Comparison of ENCODE assay signal across 18 cellular contexts in the genomic region with DNA sequence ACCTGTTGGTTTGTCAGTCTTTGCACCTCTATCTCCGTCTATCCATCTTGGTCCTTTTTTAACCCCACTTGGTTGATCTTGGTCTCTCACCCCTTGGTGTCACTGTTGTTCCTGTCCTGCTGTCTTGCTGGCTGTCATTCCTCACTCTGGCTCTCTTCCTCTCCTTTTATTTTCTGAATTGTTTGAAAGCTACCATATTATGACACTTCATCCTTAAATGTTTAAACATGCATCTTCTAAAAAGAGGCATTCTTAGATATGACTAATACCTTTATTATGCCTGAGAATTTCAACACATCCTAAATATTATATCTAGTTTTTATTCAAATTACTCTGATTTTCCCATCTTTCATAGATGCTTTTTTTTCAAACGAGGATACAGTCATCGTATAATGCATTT. TPM values are rescaled to one million over a fixed set of nuclear protein-coding genes. Genes with fewer than 3 reads are reported as not detected.
A peak's percentile ranks its signal among the peaks of the same experiment; 100 is the strongest.
DNase-seq lines count a peak whose midpoint lies in the region; ATAC-seq and TF ChIP-seq lines count a peak whose summit lies in the region.
"Had no signal": no experiment of that assay in that cellular context is flagged by ENCODE, and none has a peak within 500 bp of the region (broad histone marks: within the 10 kb centered on the region; RNA-seq: fewer than 3 reads in every experiment).

No MANE protein-coding gene starts in this region.

- H4K5ac ChIP-seq in H9 (ENCODE audit: insufficient read length, low read depth, low read length): no peak overlapping the region

- H3K23me2 ChIP-seq in H9 (ENCODE audit: insufficient read length, low read depth, low read length, poor library complexity, severe bottlenecking): no peaks in the 10 kb centered on the region

- peak; percentile 16; the same call in 1 of the 3 replicates for TF ChIP-seq CTCF in H9 (conservative IDR thresholded peaks at IDR 0.05)
- TF ChIP-seq CTCF in WERI-Rb-1 (IDR thresholded peaks at IDR 0.05; ENCODE audit: low read depth, low read length): peak; percentile 20; the same call in 1 of the 2 replicates
- no peak for TF ChIP-seq CTCF in fibroblast of the aortic adventitia (IDR thresholded peaks at IDR 0.05; ENCODE audit: insufficient read depth, low read length)
- TF ChIP-seq CTCF in thyroid gland (IDR thresholded peaks at IDR 0.05): no peak
- no peak for TF ChIP-seq CTCF in left lung (IDR thresholded peaks at IDR 0.05)

- H3K4me1 ChIP-seq in ACC112 (ENCODE audit: control insufficient read depth, insufficient read depth, low read length, unreplicated experiment) (peaks cover 57% of the 10 kb centered on the region), H9 (ENCODE audit: insufficient read depth, low read length) (no peaks in the 10 kb centered on the region), thyroid gland (peaks cover 4 to 19% of the 10 kb centered on the region in 2 donors), left lung (peaks cover 0 to 59% of the 10 kb centered on the region in 2 donors)

- H3K36me3 Mint-ChIP-seq in H9 (ENCODE audit: insufficient read depth in 1 of 3, low read depth in 3 of 3): peaks cover 3 to 9% (median 6%) of the 10 kb centered on the region in 3 experiments; a peak in 5 of 7 replicates

- no peaks in the 10 kb centered on the region for H3K9me3 Mint-ChIP-seq in H9

- no peak overlapping the region for H3K9ac ChIP-seq in H9 (ENCODE audit: extremely low read depth, insufficient read length, low read length)

- ATAC-seq in GM21515 (IDR thresholded peaks at IDR 0.05; ENCODE audit: unreplicated experiment): no peak
- ATAC-seq in left lung: no peak

- no peak overlapping the region for H3K23ac ChIP-seq in H9 (ENCODE audit: insufficient read length, low read depth, low read length)

- H4K20me1 ChIP-seq in H9 (ENCODE audit: control insufficient read depth, insufficient read depth, insufficient read length): no peaks in the 10 kb centered on the region

- H3K4me1 Mint-ChIP-seq in H9: no peaks in the 10 kb centered on the region

- no peak overlapping the region for H3K4me3 Mint-ChIP-seq in H9
- H3K4me3 Mint-ChIP-seq: B cell had no signal

- no peak overlapping the region for H3K14ac ChIP-seq in H9 (ENCODE audit: insufficient read depth, low read length)

- no CpG with 5 or more reads among the region's 3 CpGs for WGBS in H9 (ENCODE audit: extremely low coverage, insufficient read length, low lambda C conversion rate)
- 92 to 97% methylated on average over 3 of the region's 3 CpGs for WGBS in thyroid gland, 2 donors

- H2AK5ac ChIP-seq in H9 (ENCODE audit: insufficient read length, low read length): no peak overlapping the region

- H3K9me3 ChIP-seq in H9 (ENCODE audit: control insufficient read depth, low read depth, low read length): no peaks in the 10 kb centered on the region
- H3K9me3 ChIP-seq in WERI-Rb-1 (ENCODE audit: severe bottlenecking): no peaks in the 10 kb centered on the region
- no peaks in the 10 kb centered on the region for H3K9me3 ChIP-seq in thyroid gland
- no peaks in the 10 kb centered on the region for H3K9me3 ChIP-seq in left lung
- H3K9me3 ChIP-seq: HAP-1 had no signal

- no peak for TF ChIP-seq POLR2A in thyroid gland (IDR thresholded peaks at IDR 0.05)

- no peak overlapping the region for H2AFZ ChIP-seq in ACC112 (ENCODE audit: low read length, unreplicated experiment)
- H2AFZ ChIP-seq in H9 (ENCODE audit: low read length): no peak overlapping the region

- no peak overlapping the region for H4K8ac ChIP-seq in H9 (replicated peaks; ENCODE audit: insufficient read length, low read depth, low read length)

- no peaks in the 10 kb centered on the region for H3K27me3 Mint-ChIP-seq in H9 (ENCODE audit: low read depth)
- H3K27me3 Mint-ChIP-seq: B cell had no signal

- no peak overlapping the region for H2BK12ac ChIP-seq in H9 (ENCODE audit: insufficient read length, low read depth, low read length)

- H3K27ac ChIP-seq in ACC112 (ENCODE audit: low read depth, low read length) (peak overlapping the region; percentile 90), H9 (ENCODE audit: insufficient read length, low read depth, low read length) (no peak overlapping the region), WERI-Rb-1 (no peak overlapping the region), thyroid gland (no peak overlapping the region), left lung (no peak overlapping the region)

- no peak overlapping the region for H3K4me3 ChIP-seq in ACC112 (ENCODE audit: low read depth, low read length)
- no peak overlapping the region for H3K4me3 ChIP-seq in WERI-Rb-1 (ENCODE audit: low read depth, low read length)
- H3K4me3 ChIP-seq in fibroblast of the aortic adventitia (ENCODE audit: low read depth, low read length): no peak overlapping the region
- H3K4me3 ChIP-seq in thyroid gland (replicated peaks in 1 of 3): no peak overlapping the region
- no peak overlapping the region for H3K4me3 ChIP-seq in left lung
- H3K4me3 ChIP-seq: HAP-1, lung had no signal

- no peak overlapping the region for H2BK20ac ChIP-seq in H9 (ENCODE audit: low read depth, low read length, poor library complexity, severe bottlenecking)

- H2BK120ac ChIP-seq in H9 (ENCODE audit: low read depth, low read length, poor library complexity, severe bottlenecking): no peak overlapping the region

- no peak overlapping the region for H3T11ph ChIP-seq in H9 (ENCODE audit: low read length)

- no peak overlapping the region; a peak in 1 of 7 replicates for H3K27ac Mint-ChIP-seq in H9
- H3K27ac Mint-ChIP-seq: B cell had no signal

- intact Hi-C loops in thyroid gland (cut with DNase I) (no loop called here), left lung (cut with DNase I) (no loop called here)

- H3K4me2 ChIP-seq in H9 (ENCODE audit: insufficient read depth, insufficient read length, low read length): no peak overlapping the region

- H2BK5ac ChIP-seq in H9 (ENCODE audit: insufficient read length, low read length): no peak overlapping the region

- H3K36me3 ChIP-seq in ACC112 (ENCODE audit: insufficient read depth, low read length): peaks cover 3% of the 10 kb centered on the region; the same call in 1 of the 2 replicates
- peaks cover 69% of the 10 kb centered on the region for H3K36me3 ChIP-seq in WERI-Rb-1
- no peaks in the 10 kb centered on the region for H3K36me3 ChIP-seq in thyroid gland
- H3K36me3 ChIP-seq in left lung: peaks cover 0 to 37% of the 10 kb centered on the region in 2 donors
- H3K36me3 ChIP-seq: HAP-1 had no signal

- no peak overlapping the region for H3K4ac ChIP-seq in H9 (ENCODE audit: low read depth, low read length)

- no peak overlapping the region for H4K91ac ChIP-seq in H9 (ENCODE audit: insufficient read length, low read depth, low read length)

- H3K79me1 ChIP-seq in H9 (ENCODE audit: insufficient read depth, low read depth, low read length, poor library complexity, severe bottlenecking): peaks cover 3% of the 10 kb centered on the region

- H3K79me2 ChIP-seq in ACC112 (ENCODE audit: control insufficient read depth, insufficient read depth, low read length, unreplicated experiment) (peaks cover 72% of the 10 kb centered on the region), H9 (ENCODE audit: insufficient read depth, low read length) (no peaks in the 10 kb centered on the region; the same call in 1 of the 2 replicates)

- H3K27me3 ChIP-seq in ACC112 (ENCODE audit: insufficient read depth, low read length) (no peaks in the 10 kb centered on the region), H9 (ENCODE audit: insufficient read depth, low read length) (no peaks in the 10 kb centered on the region), WERI-Rb-1 (ENCODE audit: insufficient read depth, low read depth, severe bottlenecking) (no peaks in the 10 kb centered on the region), thyroid gland (no peaks in the 10 kb centered on the region), left lung (no peaks in the 10 kb centered on the region)

- DNase-seq in H9: no peak
- no peak for DNase-seq in WERI-Rb-1
- peak; percentile 45 for DNase-seq in fibroblast of the aortic adventitia (ENCODE audit: low read depth)
- no peak for DNase-seq in NCI-H1930 (lab: John Stamatoyannopoulos, UW)
- no peak for DNase-seq in thyroid gland
- no peak for DNase-seq in left lung
- DNase-seq: activated CD8-positive, alpha-beta memory T cell treated with anti-CD3 and anti-CD28 coated beads, Interleukin-2, amount 50 U/mL, for 4 hours; amniotic stem cell; NCI-H1417 treated with DMSO at 0.1 percent for 48 hours; NCI-H524 treated with DMSO at 0.1 percent for 48 hours; SIG-M5; stimulated activated CD4-positive, alpha-beta T cell treated with anti-CD3 and anti-CD28 coated beads, Interleukin-4, amount 100 ng/mL, for 1 hour; stimulated activated naive CD4-positive, alpha-beta T cell treated with Interleukin-2 at 50 U/mL for 16 hours had no signal

- no peak overlapping the region for H3K18ac ChIP-seq in H9 (ENCODE audit: insufficient read length, low read depth, low read length)

- H2BK15ac ChIP-seq in H9 (ENCODE audit: low read depth, low read length): no peak overlapping the region

- no peak overlapping the region for H3K56ac ChIP-seq in H9 (ENCODE audit: insufficient read length, low read depth, low read length)

RNA-seq across cellular contexts. Expression of gene BACH1, which starts 37.0 kb away (rescaled TPM):
- total RNA-seq in H9 (2021): 40.3 and 42.4 TPM in 2 replicates
- total RNA-seq in fibroblast of the aortic adventitia (ENCODE audit: low replicate concordance): 81.3 and 86.9 TPM in 2 replicates
- 10 to 100 TPM; 36.3 to 89.9 (median 64.9) TPM for total RNA-seq in thyroid gland
- 100 to 1,000 TPM in 1 of 2 donors, 10 to 100 TPM in 1; 80.4 to 117 TPM for total RNA-seq in left lung

Comparison
In these comparisons a context has a peak if more than half of its experiments do, and no peak if none do; other contexts are left out.
1. CTCF ChIP-seq: peak in H9 (single experiment) and WERI-Rb-1 (single experiment); none in fibroblast of the aortic adventitia (single experiment), thyroid gland (0 of 6) and left lung (0 of 2).